In the genomic region with DNA sequence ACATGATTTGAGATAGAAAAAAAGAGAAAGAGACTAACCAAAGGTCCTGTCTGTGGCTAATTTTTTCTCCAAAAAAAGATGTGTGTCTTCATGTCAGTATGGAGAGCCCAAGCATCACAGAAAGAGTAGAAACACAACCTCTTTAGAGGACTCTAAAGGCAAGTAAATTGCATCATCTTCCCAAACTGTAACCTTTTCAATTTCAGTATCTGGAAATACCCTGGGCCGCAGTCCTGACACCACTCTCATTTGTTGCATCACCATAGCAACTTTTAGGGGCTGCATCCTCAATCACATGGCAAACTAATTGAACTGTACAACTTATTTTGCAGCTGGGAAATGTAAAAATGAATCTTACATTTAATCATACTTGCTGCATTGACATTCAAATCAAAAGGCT, we compare ENCODE assay signal across 17 cellular contexts.
DNase-seq lines count a peak whose midpoint lies in the region; ATAC-seq, FAIRE-seq and TF ChIP-seq lines count a peak whose summit lies in the region.
"Had no signal": no experiment of that assay in that cellular context is flagged by ENCODE, and none has a peak within 500 bp of the region (broad histone marks: within the 10 kb centered on the region; RNA-seq: fewer than 3 reads in every experiment).

No MANE protein-coding gene starts in this region.

- WGBS in pancreas, 2 donors = 87 to 91% methylated on average over 1 of the region's 1 CpG

- intact Hi-C loops in pancreas (cut with DNase I) = no loop called here

- no peak overlapping the region for H3K4me3 ChIP-seq in GM12865 (ENCODE audit: low read depth, low read length)
- no peak overlapping the region for H3K4me3 ChIP-seq in pancreas
- H3K4me3 ChIP-seq: uterus had no signal

- TF ChIP-seq CTCF in GM12865 (IDR thresholded peaks at IDR 0.05; ENCODE audit: insufficient read depth, low read depth, low read length, missing control alignments) (no peak), pancreas (IDR thresholded peaks at IDR 0.05) (no peak)

- ATAC-seq in GM19351 (IDR thresholded peaks at IDR 0.05; ENCODE audit: unreplicated experiment) (peak; percentile 88), HG02571 (IDR thresholded peaks at IDR 0.05; ENCODE audit: unreplicated experiment) (peak; percentile 89), HG03354 (IDR thresholded peaks at IDR 0.05; ENCODE audit: poor library complexity, severe bottlenecking, unreplicated experiment) (peak; percentile 79), pancreas (no peak), HG03108 (IDR thresholded peaks at IDR 0.05; ENCODE audit: unreplicated experiment) (no peak)

- no peak overlapping the region for H3K27ac ChIP-seq in pancreas
- H3K27ac ChIP-seq: RWPE1, uterus had no signal

- H3K4me1 ChIP-seq in pancreas = no peaks in the 10 kb centered on the region
- H3K4me1 ChIP-seq: uterus had no signal

- no peaks in the 10 kb centered on the region for H3K36me3 ChIP-seq in pancreas
- H3K36me3 ChIP-seq: uterus had no signal

- no peaks in the 10 kb centered on the region for H3K9me3 ChIP-seq in pancreas
- H3K9me3 ChIP-seq: uterus had no signal

- DNase-seq in GM12865 (ENCODE audit: low read depth) (peak; percentile 35), mucosa of gallbladder (ENCODE audit: low spot score) (no peak), NOMO-1 treated with dmso at 0.1 percent for 144 hours (lab: John Stamatoyannopoulos, UW; ENCODE audit: unreplicated experiment) (no peak), pancreas (no peak)
- DNase-seq: activated CD4-positive, CD25-positive, alpha-beta regulatory T cell treated with anti-CD3 and anti-CD28 coated beads, Interleukin-2, amount 50 U/mL, for 72 hours; activated T-cell treated with anti-CD3 and anti-CD28 coated beads, Interleukin-2, amount 50 U/mL, for 24 hours; Kasumi-1; naive B cell; NCI-H1694 treated with DMSO at 0.1 percent for 48 hours; stimulated activated CD4-positive, alpha-beta T cell treated with anti-CD3 and anti-CD28 coated beads, Interleukin-1b, Interleukin-23, amount 100 ng/mL, for 48 hours; uterus had no signal

- FAIRE-seq in pancreas (lab: Jason Lieb, UNC) = no peak
- FAIRE-seq: colon had no signal

- H3K27me3 ChIP-seq in pancreas = no peaks in the 10 kb centered on the region
- H3K27me3 ChIP-seq: uterus had no signal

Comparison
In these comparisons a context has a peak if more than half of its experiments do, and no peak if none do; other contexts are left out.
1. ATAC-seq: peak in GM19351 (single experiment), HG02571 (single experiment) and HG03354 (single experiment); none in pancreas (0 of 4) and HG03108 (single experiment).